In the genomic region with DNA sequence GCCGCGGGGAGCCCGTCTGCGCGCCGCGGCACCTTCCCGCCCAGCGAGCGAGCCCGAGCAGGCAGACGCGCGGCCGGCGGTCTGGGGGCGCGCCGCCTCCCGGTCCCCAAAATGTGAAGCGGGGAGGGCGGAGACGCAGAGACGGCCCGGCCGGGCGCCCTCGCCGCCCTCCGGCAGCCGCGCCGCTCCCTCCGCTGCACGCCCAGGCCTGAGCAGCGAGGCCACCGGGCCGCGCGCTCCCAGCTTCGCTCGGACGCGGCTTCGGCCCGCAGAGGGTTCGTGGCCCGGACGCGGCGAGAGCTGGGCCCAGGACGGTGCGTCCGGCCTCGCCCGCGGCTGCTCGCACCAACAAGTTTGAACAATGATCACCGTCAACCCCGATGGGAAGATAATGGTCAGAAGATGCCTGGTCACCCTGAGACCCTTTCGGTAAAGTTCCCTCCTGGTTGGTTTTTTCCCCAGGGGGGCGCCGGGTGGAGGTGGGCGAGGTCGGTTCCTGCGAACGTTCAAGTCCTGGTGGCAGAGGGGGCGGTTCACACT, we compare ENCODE assay signal across 8 cellular contexts. TPM values are rescaled to one million over a fixed set of nuclear protein-coding genes. Genes with fewer than 3 reads are reported as not detected.
DNase-seq lines count a peak whose midpoint lies in the region; ATAC-seq and TF ChIP-seq lines count a peak whose summit lies in the region.

No MANE protein-coding gene starts in this region.

- H3F3A ChIP-seq in MM.1S (ENCODE audit: insufficient read depth, low read length), result peaks cover 8% of the 10 kb centered on the region

- H3K79me2 ChIP-seq in MM.1S (ENCODE audit: low read length), result no peaks in the 10 kb centered on the region

- H3K27ac ChIP-seq in MM.1S (ENCODE audit: low read length), result no peak overlapping the region
- H3K27ac ChIP-seq in ovary, result no peak overlapping the region

- H3K36me3 Mint-ChIP-seq in dendritic cell treated with granulocyte-macrophage colony-stimulating factor and Interleukin-4, amounts not matched to agents 40 ng/mL and 50 ng/mL, for 4 days (ENCODE audit: low read depth), result no peaks in the 10 kb centered on the region

- H3K36me3 ChIP-seq in MM.1S (replicated peaks; ENCODE audit: insufficient read depth, low read length) (no peaks in the 10 kb centered on the region), ovary (no peaks in the 10 kb centered on the region)

- H3K4me3 ChIP-seq in MM.1S (ENCODE audit: low read length) (peak overlapping the region; percentile 49; the same call in 1 of the 2 replicates), ovary (peak overlapping the region; percentile 22)

- peaks cover 15% of the 10 kb centered on the region for H3K4me1 Mint-ChIP-seq in dendritic cell treated with granulocyte-macrophage colony-stimulating factor and Interleukin-4, amounts not matched to agents 40 ng/mL and 50 ng/mL, for 4 days (ENCODE audit: low read depth)

- H3K9ac ChIP-seq in MM.1S (ENCODE audit: low read length), result 0 out of 2 replicates have a peak overlapping the region, but pooled peaks have one; percentile 23

- H3K9me3 Mint-ChIP-seq in dendritic cell treated with granulocyte-macrophage colony-stimulating factor and Interleukin-4, amounts not matched to agents 40 ng/mL and 50 ng/mL, for 4 days, result no peaks in the 10 kb centered on the region

- H3K27ac Mint-ChIP-seq in dendritic cell treated with granulocyte-macrophage colony-stimulating factor and Interleukin-4, amounts not matched to agents 40 ng/mL and 50 ng/mL, for 4 days, result no peak overlapping the region

- peak overlapping the region; percentile 75 for H3K4me2 ChIP-seq in MM.1S (ENCODE audit: low read depth, low read length)

- peaks cover 64% of the 10 kb centered on the region for H3K27me3 Mint-ChIP-seq in dendritic cell treated with granulocyte-macrophage colony-stimulating factor and Interleukin-4, amounts not matched to agents 40 ng/mL and 50 ng/mL, for 4 days

- no peaks in the 10 kb centered on the region for H3K9me2 ChIP-seq in MM.1S (replicated peaks; ENCODE audit: insufficient read depth, low read length)

- no peak for TF ChIP-seq EP300 in ovary (IDR thresholded peaks at IDR 0.05)

- H3K27me3 ChIP-seq in MM.1S (replicated peaks; ENCODE audit: insufficient read depth, low read length) (peaks cover 8% of the 10 kb centered on the region), ovary (peaks cover 9% of the 10 kb centered on the region)

- H3K9me3 ChIP-seq in MM.1S (replicated peaks; ENCODE audit: insufficient read depth, low read length) (no peaks in the 10 kb centered on the region), ovary (no peaks in the 10 kb centered on the region)

- ATAC-seq in HG03139 (IDR thresholded peaks at IDR 0.05; ENCODE audit: unreplicated experiment), result no peak

- H4K20me1 ChIP-seq in MM.1S (ENCODE audit: insufficient read depth, low read length), result no peaks in the 10 kb centered on the region

- TF ChIP-seq POLR2A in ovary (IDR thresholded peaks at IDR 0.05), result no peak

- 1 to 5% (median 1%) methylated on average over 7 to 68 of the region's 68 CpGs for WGBS in ovary, 3 donors

- H2AFZ ChIP-seq in MM.1S (ENCODE audit: low read length), result no peak overlapping the region

- intact Hi-C loops in dendritic cell treated with granulocyte-macrophage colony-stimulating factor and Interleukin-4, amounts not matched to agents 40 ng/mL and 50 ng/mL, for 4 days (cut with micrococcal nuclease), result loop anchor here (5.0 kb wide), 1 partner anchor 189 kb away; no protein-coding TSS in a partner anchor
- intact Hi-C loops in ovary (cut with DNase I), result loop anchor here (5.0 to 10.0 kb wide), 5 partner anchors 184 to 386 kb away; no protein-coding TSS in a partner anchor

- H3K4me1 ChIP-seq in MM.1S (ENCODE audit: low read length), result peaks cover 24% of the 10 kb centered on the region
- H3K4me1 ChIP-seq in ovary (ENCODE audit: insufficient read depth), result peaks cover 1% of the 10 kb centered on the region

- DNase-seq in ELF-1 (ENCODE audit: low read depth, low spot score) (peak; percentile 20), MM.1S (no peak), ovary (no peak), DMS53 (lab: John Stamatoyannopoulos, UW) (no peak), dermis blood vessel endothelial cell (no peak)
- no peak for DNase-seq in stimulated activated CD4-positive, alpha-beta T cell treated with anti-CD3 and anti-CD28 coated beads, Interleukin-12 subunit alpha, Interleukin-12 subunit beta, amount 100 ng/mL, for 4 hours

- TF ChIP-seq CTCF in MM.1S (IDR thresholded peaks at IDR 0.05; ENCODE audit: low read length) (no peak), ovary (IDR thresholded peaks at IDR 0.05) (no peak)

- peak overlapping the region; percentile 18 for H3K4me3 Mint-ChIP-seq in dendritic cell treated with granulocyte-macrophage colony-stimulating factor and Interleukin-4, amounts not matched to agents 40 ng/mL and 50 ng/mL, for 4 days

RNA-seq across cellular contexts. Expression of gene MGAT5B, which starts 0.5 kb away (rescaled TPM):
- 1 to 10 TPM in 3 of 7 donors, under 1 TPM in 4; 0.23 to 3.6 (median 0.92) TPM for total RNA-seq in ovary
- under 1 TPM in 1 of 2 donors, not detected in 1; 0.61 TPM for polyA plus RNA-seq in ovary
- 0.34 and 0.37 TPM in 2 replicates for total RNA-seq in dermis blood vessel endothelial cell
